ENCODE assay signal across 32 cellular contexts in the genomic region with DNA sequence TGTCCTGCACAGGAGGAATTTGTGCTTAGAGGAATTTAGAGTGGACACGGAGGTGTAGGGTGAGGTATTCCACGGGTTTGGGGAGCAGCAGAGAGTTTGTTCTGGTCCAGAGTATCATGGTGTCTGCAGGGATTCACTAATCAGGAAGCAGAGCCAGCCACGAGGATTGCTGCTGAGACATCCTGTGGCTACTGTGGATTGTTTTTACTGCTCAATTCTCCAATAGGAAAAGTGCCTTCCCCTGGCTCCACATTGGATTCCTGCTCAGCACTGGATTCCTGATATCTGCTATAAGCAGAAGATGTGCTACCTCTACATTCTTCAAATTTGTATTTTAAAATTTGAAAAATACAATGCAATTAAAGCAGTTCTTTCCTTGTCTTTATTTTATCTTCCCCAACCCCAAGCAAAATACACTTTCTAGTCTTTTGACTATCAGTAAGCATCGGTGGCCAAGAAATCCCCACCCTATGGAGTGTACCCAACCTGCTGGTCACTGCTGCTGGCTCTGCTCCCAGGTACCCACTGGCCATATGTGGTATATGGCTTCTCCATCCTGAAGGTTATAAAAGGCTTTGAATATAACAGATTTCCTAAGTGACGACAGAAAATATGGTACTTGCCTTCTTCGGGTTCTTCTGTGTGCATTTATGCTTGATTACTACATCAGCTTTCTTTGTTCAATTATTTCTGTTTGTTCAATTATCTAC.
"Had no signal": no experiment of that assay in that cellular context is flagged by ENCODE, and none has a peak within 500 bp of the region (broad histone marks: within the 10 kb centered on the region; RNA-seq: fewer than 3 reads in every experiment).

No MANE protein-coding gene starts in this region.

- DNase-seq: activated effector memory CD4-positive, alpha-beta T cell treated with anti-CD3 and anti-CD28 coated beads, Interleukin-2, amount 50 U/mL, for 16 hours; activated effector memory CD4-positive, alpha-beta T cell treated with Interleukin-2 at 50 U/mL for 16 hours; activated gamma-delta T cell; activated gamma-delta T cell treated with Interleukin-2 at 50 U/mL for 16 hours; activated naive CD4-positive, alpha-beta T cell; activated naive CD4-positive, alpha-beta T cell treated with anti-CD3 and anti-CD28 coated beads for 36 hours; activated naive CD4-positive, alpha-beta T cell treated with anti-CD3 and anti-CD28 coated beads, Interleukin-2, amount 10 ng/mL, durations not matched to agents 7 days and 5 days; activated naive CD4-positive, alpha-beta T cell treated with anti-CD3 and anti-CD28 coated beads, Interleukin-2, amount 50 U/mL, for 16 hours; activated naive CD4-positive, alpha-beta T cell treated with Interleukin-2 at 50 U/mL for 16 hours; activated naive CD8-positive, alpha-beta T cell treated with anti-CD3 and anti-CD28 coated beads for 36 hours; activated naive CD8-positive, alpha-beta T cell treated with anti-CD3 and anti-CD28 coated beads, Interleukin-2, amount 10 ng/mL, durations not matched to agents 7 days and 5 days; activated naive CD8-positive, alpha-beta T cell treated with anti-CD3 and anti-CD28 coated beads, Interleukin-2, amount 50 U/mL, for 24 hours; activated T-cell treated with anti-CD3 and anti-CD28 coated beads for 4 hours; activated T-cell treated with anti-CD3 and anti-CD28 coated beads, Interleukin-2, amount 50 U/mL, for 1 hour; activated T-cell treated with anti-CD3 and anti-CD28 coated beads, Interleukin-2, amount 50 U/mL, for 24 hours; activated T-cell treated with anti-CD3 and anti-CD28 coated beads, Interleukin-2, amount 50 U/mL, for 4 hours; activated T-cell treated with anti-CD3 and anti-CD28 coated beads, Interleukin-2, amount 50 U/mL, for 48 hours; activated T-cell treated with anti-CD3 and anti-CD28 coated beads, Interleukin-2, amount 50 U/mL, for 72 hours; adrenal gland; amniotic stem cell; amygdala; anterior cingulate cortex; aorta; body of pancreas; brain microvascular endothelial cell; central memory CD4-positive, alpha-beta T cell had no signal

- H3K9me3 Mint-ChIP-seq: activated naive CD4-positive, alpha-beta T cell treated with anti-CD3 and anti-CD28 coated beads, Interleukin-2, amount 50 U/mL, for 24 hours; activated naive CD8-positive, alpha-beta T cell treated with anti-CD3 and anti-CD28 coated beads for 36 hours; activated naive CD8-positive, alpha-beta T cell treated with anti-CD3 and anti-CD28 coated beads, Interleukin-2, amount 10 ng/mL, durations not matched to agents 7 days and 5 days; brain had no signal

- ATAC-seq: activated naive CD4-positive, alpha-beta T cell treated with anti-CD3 and anti-CD28 coated beads, Interleukin-2, amount 50 U/mL, for 72 hours; activated naive CD8-positive, alpha-beta T cell treated with anti-CD3 and anti-CD28 coated beads, Interleukin-2, amount 50 U/mL, for 24 hours; activated T-cell treated with anti-CD3 and anti-CD28 coated beads, Interleukin-2, amount 50 U/mL, for 4 hours; activated T-cell treated with anti-CD3 and anti-CD28 coated beads, Interleukin-2, amount 50 U/mL, for 72 hours; body of pancreas had no signal

- H3K27me3 Mint-ChIP-seq: activated naive CD4-positive, alpha-beta T cell treated with anti-CD3 and anti-CD28 coated beads, Interleukin-2, amount 10 ng/mL, durations not matched to agents 7 days and 5 days; activated naive CD4-positive, alpha-beta T cell treated with anti-CD3 and anti-CD28 coated beads, Interleukin-2, amount 50 U/mL, for 24 hours; activated naive CD8-positive, alpha-beta T cell; activated naive CD8-positive, alpha-beta T cell treated with anti-CD3 and anti-CD28 coated beads for 36 hours; activated naive CD8-positive, alpha-beta T cell treated with anti-CD3 and anti-CD28 coated beads, Interleukin-2, amount 10 ng/mL, durations not matched to agents 7 days and 5 days; activated naive CD8-positive, alpha-beta T cell treated with anti-CD3 and anti-CD28 coated beads, Interleukin-2, amount 50 U/mL, for 24 hours; activated T-cell treated with anti-CD3 and anti-CD28 coated beads, Interleukin-2, amount 50 U/mL, for 24 hours; central memory CD8-positive, alpha-beta T cell had no signal

- H3K4me3 Mint-ChIP-seq: activated naive CD4-positive, alpha-beta T cell treated with anti-CD3 and anti-CD28 coated beads for 36 hours; activated naive CD4-positive, alpha-beta T cell treated with anti-CD3 and anti-CD28 coated beads, Interleukin-2, amount 10 ng/mL, durations not matched to agents 7 days and 5 days; activated naive CD4-positive, alpha-beta T cell treated with anti-CD3 and anti-CD28 coated beads, Interleukin-2, amount 50 U/mL, for 24 hours; activated naive CD8-positive, alpha-beta T cell; activated naive CD8-positive, alpha-beta T cell treated with anti-CD3 and anti-CD28 coated beads for 36 hours; activated naive CD8-positive, alpha-beta T cell treated with anti-CD3 and anti-CD28 coated beads, Interleukin-2, amount 10 ng/mL, durations not matched to agents 7 days and 5 days; activated naive CD8-positive, alpha-beta T cell treated with anti-CD3 and anti-CD28 coated beads, Interleukin-2, amount 50 U/mL, for 24 hours; activated T-cell treated with anti-CD3 and anti-CD28 coated beads, Interleukin-2, amount 50 U/mL, for 24 hours; activated T-cell treated with anti-CD3 and anti-CD28 coated beads, Interleukin-2, amount 50 U/mL, for 4 hours; activated T-cell treated with anti-CD3 and anti-CD28 coated beads, Interleukin-2, amount 50 U/mL, for 72 hours; brain; central memory CD8-positive, alpha-beta T cell had no signal

- H3K4me1 Mint-ChIP-seq: activated naive CD4-positive, alpha-beta T cell treated with anti-CD3 and anti-CD28 coated beads, Interleukin-2, amount 10 ng/mL, durations not matched to agents 7 days and 5 days; activated naive CD4-positive, alpha-beta T cell treated with anti-CD3 and anti-CD28 coated beads, Interleukin-2, amount 50 U/mL, for 24 hours; activated naive CD8-positive, alpha-beta T cell treated with anti-CD3 and anti-CD28 coated beads for 36 hours; activated naive CD8-positive, alpha-beta T cell treated with anti-CD3 and anti-CD28 coated beads, Interleukin-2, amount 10 ng/mL, durations not matched to agents 7 days and 5 days; activated naive CD8-positive, alpha-beta T cell treated with anti-CD3 and anti-CD28 coated beads, Interleukin-2, amount 50 U/mL, for 24 hours; central memory CD8-positive, alpha-beta T cell had no signal

- H3K27ac Mint-ChIP-seq: activated naive CD4-positive, alpha-beta T cell treated with anti-CD3 and anti-CD28 coated beads for 36 hours; activated naive CD4-positive, alpha-beta T cell treated with anti-CD3 and anti-CD28 coated beads, Interleukin-2, amount 10 ng/mL, durations not matched to agents 7 days and 5 days; activated naive CD4-positive, alpha-beta T cell treated with anti-CD3 and anti-CD28 coated beads, Interleukin-2, amount 50 U/mL, for 24 hours; activated naive CD4-positive, alpha-beta T cell treated with anti-CD3 and anti-CD28 coated beads, Interleukin-2, amount 50 U/mL, for 72 hours; activated naive CD8-positive, alpha-beta T cell; activated naive CD8-positive, alpha-beta T cell treated with anti-CD3 and anti-CD28 coated beads for 36 hours; activated naive CD8-positive, alpha-beta T cell treated with anti-CD3 and anti-CD28 coated beads, Interleukin-2, amount 10 ng/mL, durations not matched to agents 7 days and 5 days; activated naive CD8-positive, alpha-beta T cell treated with anti-CD3 and anti-CD28 coated beads, Interleukin-2, amount 50 U/mL, for 24 hours; activated T-cell treated with anti-CD3 and anti-CD28 coated beads, Interleukin-2, amount 50 U/mL, for 24 hours; activated T-cell treated with anti-CD3 and anti-CD28 coated beads, Interleukin-2, amount 50 U/mL, for 72 hours; activated T-helper 2 cell treated with anti-CD3 and anti-CD28 coated beads, Interferon-gamma antibody, Interleukin-2, Interleukin-4, amounts not matched to agents 10 μg/mL and 5 μg/mL and 100 μg/mL, durations not matched to agents 14 hours and 24 hours and 36 hours had no signal

- H3K36me3 Mint-ChIP-seq: activated naive CD4-positive, alpha-beta T cell treated with anti-CD3 and anti-CD28 coated beads, Interleukin-2, amount 10 ng/mL, durations not matched to agents 7 days and 5 days; activated naive CD4-positive, alpha-beta T cell treated with anti-CD3 and anti-CD28 coated beads, Interleukin-2, amount 50 U/mL, for 24 hours; activated naive CD4-positive, alpha-beta T cell treated with anti-CD3 and anti-CD28 coated beads, Interleukin-2, amount 50 U/mL, for 72 hours; activated naive CD8-positive, alpha-beta T cell; activated naive CD8-positive, alpha-beta T cell treated with anti-CD3 and anti-CD28 coated beads for 36 hours; activated naive CD8-positive, alpha-beta T cell treated with anti-CD3 and anti-CD28 coated beads, Interleukin-2, amount 10 ng/mL, durations not matched to agents 7 days and 5 days; brain had no signal
